Comparison of ENCODE assay signal across 22 cellular contexts in the genomic region with DNA sequence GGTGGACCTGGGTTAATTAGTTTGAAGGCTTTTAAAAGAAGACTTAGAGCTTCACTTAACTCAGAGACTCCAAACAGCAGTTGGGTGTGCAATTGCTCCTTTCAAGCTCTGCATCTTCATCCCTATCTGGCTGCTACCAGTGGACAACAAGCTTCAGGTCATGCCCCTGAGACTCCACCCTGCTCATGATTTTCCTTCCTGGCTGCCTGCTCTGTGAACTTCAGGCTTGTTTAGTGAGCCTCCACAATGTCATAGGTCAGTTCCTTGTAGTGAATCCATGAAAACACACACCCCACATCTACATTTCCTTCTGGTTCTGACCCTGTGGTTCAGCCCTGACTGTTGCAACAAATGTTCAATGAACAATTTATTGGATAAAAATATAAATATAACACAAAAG.
"Had no signal": no experiment of that assay in that cellular context is flagged by ENCODE, and none has a peak within 500 bp of the region (broad histone marks: within the 10 kb centered on the region; RNA-seq: fewer than 3 reads in every experiment).

No MANE protein-coding gene starts in this region.

- H3K36me3 ChIP-seq: esophagus squamous epithelium, neural progenitor cell, spleen, thoracic aorta, tibial nerve had no signal

- H3K9ac ChIP-seq: neural progenitor cell had no signal

- H3K27ac ChIP-seq: esophagus squamous epithelium, neural progenitor cell, psoas muscle, skin epidermis, spleen, thoracic aorta, tibial nerve had no signal

- H3K4me1 ChIP-seq: esophagus squamous epithelium, neural progenitor cell, psoas muscle, spleen had no signal

- H3K4me2 ChIP-seq: neural progenitor cell had no signal

- ATAC-seq: left ventricle myocardium superior; naive thymus-derived CD4-positive, alpha-beta T cell; psoas muscle; right cardiac atrium; stimulated activated memory B cell treated with anti-CD40 and anti-IgM and Interleukin-4, amounts not matched to agents 10 μg/mL and 1 μg/mL and 100 μg/mL, for 72 hours; stimulated activated naive CD8-positive, alpha-beta T cell treated with anti-CD3 and anti-CD28 coated beads, Interleukin-15, Interleukin-2, amounts not matched to agents 100 U/mL and 50 U/mL, for 24 hours had no signal

- H3K4me3 ChIP-seq: esophagus squamous epithelium, lung, neural progenitor cell, psoas muscle, skin epidermis, spleen, thoracic aorta, tibial nerve had no signal

- H3K9me3 ChIP-seq: esophagus squamous epithelium, psoas muscle, thoracic aorta, tibial nerve had no signal

- FAIRE-seq: bronchial epithelial cell, colon, endothelial cell of umbilical vein, keratinocyte had no signal

- DNase-seq: caudate nucleus; effector memory CD4-positive, alpha-beta T cell; esophagus squamous epithelium; foreskin melanocyte; left ventricle myocardium superior; naive thymus-derived CD4-positive, alpha-beta T cell; nucleus accumbens; psoas muscle; right cardiac atrium; spleen; stimulated activated CD4-positive, alpha-beta T cell treated with anti-CD3 and anti-CD28 coated beads, Interleukin-4, amount 100 ng/mL, for 4 hours; stimulated activated naive CD8-positive, alpha-beta T cell treated with anti-CD3 and anti-CD28 coated beads, Interleukin-15, Interleukin-2, amounts not matched to agents 100 U/mL and 50 U/mL, for 24 hours had no signal

- H2AFZ ChIP-seq: neural progenitor cell had no signal

- H3K27me3 ChIP-seq: esophagus squamous epithelium, neural progenitor cell, spleen, tibial nerve had no signal
